ENCODE assay signal across 8 cellular contexts in the genomic region with DNA sequence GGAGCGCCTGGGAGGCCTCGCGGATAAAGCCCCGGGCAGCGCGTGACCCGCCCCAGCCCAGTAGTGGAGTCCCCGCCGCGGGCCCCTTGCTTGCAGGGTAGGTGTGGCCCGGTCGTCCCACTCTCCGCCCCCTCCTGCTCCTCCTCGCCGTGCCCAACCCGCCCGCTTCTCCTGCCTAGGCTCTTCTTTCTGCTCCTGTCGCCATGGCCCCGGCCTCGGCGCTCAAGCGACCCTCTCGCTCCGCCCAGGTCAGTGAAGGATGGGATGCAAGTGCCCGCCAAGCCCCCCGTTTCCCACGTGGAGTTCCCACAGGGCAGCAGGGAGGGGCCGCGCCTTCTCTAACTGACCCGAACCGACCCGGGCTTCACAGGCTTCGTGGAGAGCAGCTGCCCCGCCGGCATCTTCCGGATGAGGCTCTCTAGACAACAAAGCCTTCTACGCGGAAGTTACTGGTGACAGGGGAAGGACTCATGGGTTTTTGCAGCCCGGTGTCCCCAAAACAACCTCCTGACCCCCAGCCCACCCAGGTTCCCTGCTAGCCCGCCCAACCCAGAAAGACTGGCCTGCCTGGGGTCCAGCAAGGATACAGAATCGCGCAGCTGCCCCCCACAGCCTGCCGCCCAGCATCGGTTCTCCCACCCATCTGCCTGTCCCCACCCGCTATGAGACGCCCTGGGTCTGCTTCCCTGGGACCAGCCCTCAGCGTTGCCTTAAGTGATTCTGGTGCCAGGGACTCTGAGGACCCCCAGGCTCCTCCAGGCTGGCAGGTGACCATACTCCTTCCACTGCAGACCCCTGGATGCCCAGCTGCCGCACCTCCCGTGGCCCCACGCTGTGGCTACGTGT. TPM values are rescaled to one million over a fixed set of nuclear protein-coding genes. Genes with fewer than 3 reads are reported as not detected.
A peak's percentile ranks its signal among the peaks of the same experiment; 100 is the strongest.
DNase-seq lines count a peak whose midpoint lies in the region; ATAC-seq and TF ChIP-seq lines count a peak whose summit lies in the region.

No MANE protein-coding gene starts in this region.

- DNase-seq in DMS79 treated with DMSO at 0.1 percent for 48 hours (lab: John Stamatoyannopoulos, UW) (peak; percentile 64), NCI-H146 treated with DMSO at 0.1 percent for 48 hours (lab: John Stamatoyannopoulos, UW; ENCODE audit: unreplicated experiment) (peak; percentile 74), left cardiac atrium (peak; percentile 48), sigmoid colon (peak; percentile 78), globus pallidus (ENCODE audit: low spot score) (no peak), NCI-H2107 (lab: John Stamatoyannopoulos, UW) (no peak)
- peak; percentile 51 for DNase-seq in activated T-helper 2 cell treated with anti-CD3 and anti-CD28 coated beads, Interferon-gamma antibody, Interleukin-2, Interleukin-4, amounts not matched to agents 10 μg/mL and 5 μg/mL and 100 μg/mL, durations not matched to agents 14 hours and 24 hours and 36 hours (ENCODE audit: low spot score)

- H3K36me3 Mint-ChIP-seq in activated T-helper 2 cell treated with anti-CD3 and anti-CD28 coated beads, Interferon-gamma antibody, Interleukin-2, Interleukin-4, amounts not matched to agents 10 μg/mL and 5 μg/mL and 100 μg/mL, durations not matched to agents 14 hours and 24 hours and 36 hours (ENCODE audit: low read depth): no peaks in the 10 kb centered on the region

- H3K9me3 ChIP-seq in sigmoid colon: no peaks in the 10 kb centered on the region

- H3K4me3 Mint-ChIP-seq in activated T-helper 2 cell treated with anti-CD3 and anti-CD28 coated beads, Interferon-gamma antibody, Interleukin-2, Interleukin-4, amounts not matched to agents 10 μg/mL and 5 μg/mL and 100 μg/mL, durations not matched to agents 14 hours and 24 hours and 36 hours (ENCODE audit: low read depth): peak overlapping the region; percentile 84

- no peaks in the 10 kb centered on the region for H3K9me3 Mint-ChIP-seq in activated T-helper 2 cell treated with anti-CD3 and anti-CD28 coated beads, Interferon-gamma antibody, Interleukin-2, Interleukin-4, amounts not matched to agents 10 μg/mL and 5 μg/mL and 100 μg/mL, durations not matched to agents 14 hours and 24 hours and 36 hours

- no peaks in the 10 kb centered on the region for H3K27me3 Mint-ChIP-seq in activated T-helper 2 cell treated with anti-CD3 and anti-CD28 coated beads, Interferon-gamma antibody, Interleukin-2, Interleukin-4, amounts not matched to agents 10 μg/mL and 5 μg/mL and 100 μg/mL, durations not matched to agents 14 hours and 24 hours and 36 hours (ENCODE audit: low read depth)

- H3K36me3 ChIP-seq in sigmoid colon: no peaks in the 10 kb centered on the region

- H3K4me1 Mint-ChIP-seq in activated T-helper 2 cell treated with anti-CD3 and anti-CD28 coated beads, Interferon-gamma antibody, Interleukin-2, Interleukin-4, amounts not matched to agents 10 μg/mL and 5 μg/mL and 100 μg/mL, durations not matched to agents 14 hours and 24 hours and 36 hours (ENCODE audit: low read depth): peaks cover 22% of the 10 kb centered on the region

- H3K27ac ChIP-seq in sigmoid colon: no peak overlapping the region

- H3K27ac Mint-ChIP-seq in activated T-helper 2 cell treated with anti-CD3 and anti-CD28 coated beads, Interferon-gamma antibody, Interleukin-2, Interleukin-4, amounts not matched to agents 10 μg/mL and 5 μg/mL and 100 μg/mL, durations not matched to agents 14 hours and 24 hours and 36 hours: peak overlapping the region; percentile 83

- TF ChIP-seq POLR2A in sigmoid colon (IDR thresholded peaks at IDR 0.05): no peak

- peak overlapping the region; percentile 12 to 49 (median 44) for H3K4me3 ChIP-seq in sigmoid colon

- no peak for TF ChIP-seq CTCF in sigmoid colon (IDR thresholded peaks at IDR 0.05)

- 18% methylated on average over 51 of the region's 51 CpGs for WGBS in sigmoid colon, 2 donors

- H3K27me3 ChIP-seq in sigmoid colon: peaks cover 0 to 17% (median 8%) of the 10 kb centered on the region in 3 donors

- peaks cover 0 to 10% (median 9%) of the 10 kb centered on the region in 4 donors for H3K4me1 ChIP-seq in sigmoid colon

- intact Hi-C loops in activated T-helper 2 cell treated with anti-CD3 and anti-CD28 coated beads, Interferon-gamma antibody, Interleukin-2, Interleukin-4, amounts not matched to agents 10 μg/mL and 5 μg/mL and 100 μg/mL, durations not matched to agents 14 hours and 24 hours and 36 hours (cut with micrococcal nuclease): loop anchor here (2.0 to 5.0 kb wide), 3 partner anchors 26 to 1482 kb away; no protein-coding TSS in a partner anchor
- intact Hi-C loops in left cardiac atrium (cut with DNase I): loop anchor here (10.0 kb wide), 3 partner anchors 504 to 1484 kb away; no protein-coding TSS in a partner anchor
- intact Hi-C loops in sigmoid colon (cut with DNase I): loop anchor here (10.0 kb wide), 1 partner anchor 894 kb away; no protein-coding TSS in a partner anchor

- no peak for TF ChIP-seq EP300 in sigmoid colon (IDR thresholded peaks at IDR 0.05)

- ATAC-seq in GM21576 (IDR thresholded peaks at IDR 0.05; ENCODE audit: unreplicated experiment) (peak; percentile 70), left cardiac atrium (peak; percentile 85 to 86)

RNA-seq across cellular contexts. Expression of gene TTC32, which starts 32.9 kb away (rescaled TPM):
- total RNA-seq in activated T-helper 2 cell treated with anti-CD3 and anti-CD28 coated beads, Interferon-gamma antibody, Interleukin-2, Interleukin-4, amounts not matched to agents 10 μg/mL and 5 μg/mL and 100 μg/mL, durations not matched to agents 14 hours and 24 hours and 36 hours: 14.8 TPM in 2 replicates
- total RNA-seq in left cardiac atrium (1 to 10 TPM; 3.6 to 6.5 TPM), sigmoid colon (10 to 100 TPM in 3 of 4 donors, 1 to 10 TPM in 1; 7.3 to 20.5 (median 12.8) TPM)
- polyA plus RNA-seq in sigmoid colon: 10 to 100 TPM; 11.1 to 21.6 (median 16.2) TPM

Comparison
In these comparisons a context has a peak if more than half of its experiments do, and no peak if none do; other contexts are left out.
1. DNase-seq: peak in DMS79 treated with DMSO at 0.1 percent for 48 hours (single experiment), NCI-H146 treated with DMSO at 0.1 percent for 48 hours (single experiment), activated T-helper 2 cell treated with anti-CD3 and anti-CD28 coated beads, Interferon-gamma antibody, Interleukin-2, Interleukin-4, amounts not matched to agents 10 μg/mL and 5 μg/mL and 100 μg/mL, durations not matched to agents 14 hours and 24 hours and 36 hours (single experiment), left cardiac atrium (single experiment) and sigmoid colon (single experiment); none in globus pallidus (single experiment) and NCI-H2107 (single experiment).